9 cellular contexts compared by ENCODE assay signal in genomic region chr11:74018331-74019005, GRCh38. TPM values are rescaled to one million over a fixed set of nuclear protein-coding genes. Genes with fewer than 3 reads are reported as not detected.
DNase-seq lines count a peak whose midpoint lies in the region; ATAC-seq, FAIRE-seq and TF ChIP-seq lines count a peak whose summit lies in the region.
"Had no signal": no experiment of that assay in that cellular context is flagged by ENCODE, and none has a peak within 500 bp of the region (broad histone marks: within the 10 kb centered on the region; RNA-seq: fewer than 3 reads in every experiment).

No MANE protein-coding gene starts in this region.

- 89% methylated on average over 9 of the region's 9 CpGs for WGBS in K562 (ENCODE audit: insufficient coverage, low coverage, missing lambda C conversion rate)
- 4% methylated on average over 8 of the region's 9 CpGs for WGBS in HepG2 (ENCODE audit: low lambda C conversion rate)
- 56 to 64% methylated on average over 8 to 9 of the region's 9 CpGs for WGBS in testis, 2 donors

- no peak for ATAC-seq in K562
- ATAC-seq in HepG2 = peak; percentile 95

- H3K27me3 ChIP-seq in K562 (ENCODE audit: control insufficient read depth in 2 of 2, insufficient read depth in 2 of 2, low read length in 2 of 2) (no peaks in the 10 kb centered on the region), HepG2 (ENCODE audit: control insufficient read depth in 1 of 2, insufficient read depth in 2 of 2, low read length in 2 of 2) (no peaks in the 10 kb centered on the region), testis (no peaks in the 10 kb centered on the region)

- H2AFZ ChIP-seq in K562 (ENCODE audit: low read depth, low read length) = no peak overlapping the region
- peak overlapping the region; percentile 47 for H2AFZ ChIP-seq in HepG2 (ENCODE audit: low read length)

- H3K4me1 ChIP-seq in K562 (replicated peaks in 1 of 2; ENCODE audit: control insufficient read depth in 2 of 2, insufficient read depth in 2 of 2, low read length in 2 of 2) (peaks cover 21 to 22% of the 10 kb centered on the region in 2 experiments; a peak in 4 of 5 replicates), HepG2 (ENCODE audit: insufficient read depth, low read length) (peaks cover 37% of the 10 kb centered on the region), testis (peaks cover 6% of the 10 kb centered on the region)

- peak; percentile 11 for DNase-seq in LHCN-M2 (ENCODE audit: low read depth)
- DNase-seq in K562 (ENCODE audit: extremely low read depth in 1 of 4, low spot score in 3 of 4) = no peak
- DNase-seq in HepG2 (ENCODE audit: low spot score) = peak; percentile 89
- DNase-seq in testis = peak; percentile 79
- no peak for DNase-seq in superior temporal gyrus (ENCODE audit: extremely low spot score)
- no peak for DNase-seq in NAMALWA (ENCODE audit: low spot score)
- no peak for DNase-seq in dermis blood vessel endothelial cell
- no peak for DNase-seq in activated T-cell treated with anti-CD3 and anti-CD28 coated beads for 4 hours
- DNase-seq: activated CD4-positive, CD25-positive, alpha-beta regulatory T cell treated with anti-CD3 and anti-CD28 coated beads, Interleukin-2, amount 50 U/mL, for 72 hours had no signal

- intact Hi-C loops in K562 (cut with micrococcal nuclease) = no loop called here
- intact Hi-C loops in HepG2 (cut with micrococcal nuclease; ENCODE audit: unreplicated experiment) = no loop called here
- intact Hi-C loops in testis (cut with DNase I; ENCODE audit: low total_unique reads) = no loop called here

- H3K4me2 ChIP-seq in K562 (ENCODE audit: insufficient read depth, low read length) (no peak overlapping the region), HepG2 (ENCODE audit: low read depth, low read length) (peak overlapping the region; percentile 85)

- H3K27ac ChIP-seq in K562 (ENCODE audit: extremely low read depth, low read depth, low read length) (no peak overlapping the region), HepG2 (ENCODE audit: extremely low read length, insufficient read depth, low read length) (peak overlapping the region; percentile 92), testis (peak overlapping the region in 1 of 2 donors; percentile 8)

- TF ChIP-seq CTCF in K562 (IDR thresholded peaks at IDR 0.05 in 2 of 3, conservative IDR thresholded peaks at IDR 0.05 in 1 of 3; ENCODE audit: insufficient read depth in 2 of 3, low read depth in 1 of 3, low read length in 3 of 3) = no peak
- TF ChIP-seq CTCF in HepG2 (CRISPR knock-in tag; IDR thresholded peaks at IDR 0.05) = no peak
- peak in 1 of 3 experiments; percentile 12 for TF ChIP-seq CTCF in testis (IDR thresholded peaks at IDR 0.05)

- no peaks in the 10 kb centered on the region for H3K9me1 ChIP-seq in K562 (ENCODE audit: control insufficient read depth, insufficient read depth, low read length)

- H3K36me3 ChIP-seq in K562 (ENCODE audit: control insufficient read depth, insufficient read depth, low read length) (no peaks in the 10 kb centered on the region; the same call in 2 of the 3 replicates), HepG2 (replicated peaks in 1 of 2; ENCODE audit: control insufficient read depth in 1 of 2, insufficient read depth in 2 of 2, low read length in 2 of 2) (no peaks in the 10 kb centered on the region; a peak in 1 of 5 replicates), testis (ENCODE audit: low read depth, missing control alignments) (no peaks in the 10 kb centered on the region)

- FAIRE-seq in K562 (lab: Jason Lieb, UNC) (no peak), HepG2 (lab: Jason Lieb, UNC) (peak; percentile 87)

- H3K9me3 ChIP-seq in K562 (replicated peaks; ENCODE audit: control insufficient read depth, insufficient read depth, low read depth, low read length) (no peaks in the 10 kb centered on the region), HepG2 (ENCODE audit: low read length) (no peaks in the 10 kb centered on the region), testis (no peaks in the 10 kb centered on the region)

- H3K9ac ChIP-seq in K562 (ENCODE audit: insufficient read depth in 1 of 2, low read depth in 2 of 2, low read length in 2 of 2) (no peak overlapping the region), HepG2 (ENCODE audit: insufficient read depth, low read depth, low read length) (peak overlapping the region; percentile 72)

- BruUV-seq in K562 (replicated peaks; lab: Mats Ljungman, UMichigan) = no TSS peak
- BruUV-seq in HepG2 (replicated peaks; lab: Mats Ljungman, UMichigan) = TSS peak; percentile 95

- TF ChIP-seq POLR2A in K562 (conservative IDR thresholded peaks at IDR 0.05) (no peak), HepG2 (IDR thresholded peaks at IDR 0.05; ENCODE audit: insufficient read depth in 1 of 2, low read depth in 2 of 2, low read length in 2 of 2) (peak; percentile 47 to 48; a peak in 2 of 4 replicates), testis (IDR thresholded peaks at IDR 0.05) (no peak)

- TF ChIP-seq EP300 in K562 (IDR thresholded peaks at IDR 0.05; ENCODE audit: low read length) (no peak), HepG2 (IDR thresholded peaks at IDR 0.05; ENCODE audit: low read depth in 2 of 2, low read length in 2 of 2) (peak in 1 of 2 experiments; percentile 88; a peak in 2 of 4 replicates), HepG2 (CRISPR knock-in tag; IDR thresholded peaks at IDR 0.05; ENCODE audit: borderline replicate concordance) (no peak)

- TF ChIP-seq RAD21 in K562 (CRISPR knock-in tag; conservative IDR thresholded peaks at IDR 0.05 in 1 of 2, IDR thresholded peaks at IDR 0.05 in 1 of 2) = no peak
- TF ChIP-seq RAD21 in HepG2 (CRISPR knock-in tag; IDR thresholded peaks at IDR 0.05) = no peak

- CTCF ChIA-PET in K562 (lab: Yijun Ruan, JAX; ENCODE audit: low intra/inter-chr PET ratio) (no interaction called here), HepG2 (lab: Yijun Ruan, JAX; ENCODE audit: low intra/inter-chr PET ratio, low total read pairs) (no interaction called here)

- H3K4me3 ChIP-seq in K562 = no peak overlapping the region
- peak overlapping the region; percentile 15 to 69 (median 18); a peak in 5 of 6 replicates for H3K4me3 ChIP-seq in HepG2 (replicated peaks in 1 of 3; ENCODE audit: insufficient read depth in 1 of 3, low read depth in 2 of 3, low read length in 3 of 3)
- no peak overlapping the region for H3K4me3 ChIP-seq in testis

- H4K20me1 ChIP-seq in K562 (replicated peaks; ENCODE audit: control insufficient read depth, insufficient read depth, low read length) (peaks cover 6% of the 10 kb centered on the region), HepG2 (ENCODE audit: insufficient read depth, low read length) (no peaks in the 10 kb centered on the region)

- H3K79me2 ChIP-seq in K562 (ENCODE audit: control insufficient read depth, insufficient read depth, low read length) (no peaks in the 10 kb centered on the region), HepG2 (ENCODE audit: insufficient read depth, low read length) (no peaks in the 10 kb centered on the region)

- in situ Hi-C loops in K562 (cut with MboI) (no loop called here), HepG2 (cut with HindIII; ENCODE audit: extremely low pct_ligation_motif_present, low pct_unique_long_range_greater_than_20kb) (no loop called here)

- POLR2A ChIA-PET in K562 (lab: Yijun Ruan, JAX) = interaction anchor here (0.6 kb wide), 1 partner anchor 224 kb away, joined by 3 read pairs; no protein-coding TSS in a partner anchor
- POLR2A ChIA-PET in HepG2 (lab: Yijun Ruan, JAX) = interaction anchor here (0.9 to 2.0 kb wide), 10 partner anchors 8 to 153 kb away, joined by 3 to 32 read pairs (median 3); partner anchors contain the start of genes C2CD3, PPME1 and UCP2

RNA-seq across cellular contexts. Expression of gene UCP3, which starts 9.6 kb away (rescaled TPM):
- total RNA-seq in LHCN-M2 (2014; rRNA removed) (0.71 and 1.1 TPM in 2 replicates), K562 (2014; rRNA removed) (0.05 and 0.94 TPM in 2 replicates), K562 (2014; rRNA removed; fragmentation: Illumina TruSeq; extraction: Trizol) (0.25 and 0.29 TPM in 2 replicates), K562 (2015; rRNA removed; fragmentation: Illumina TruSeq; extraction: Trizol) (0.41 and 0.65 TPM in 2 replicates), K562 (2021) (0.18 and 0.53 TPM in 2 replicates), HepG2 (2016; rRNA removed; fragmentation: Illumina TruSeq; extraction: Trizol) (0.22 TPM in 1 of 2 replicates, not detected in the other), testis (1 to 10 TPM; 9.7 to 10.0 TPM), dermis blood vessel endothelial cell (0.28 and 0.34 TPM in 2 replicates)
- polyA plus RNA-seq in LHCN-M2 (2012) = 0.64 TPM
- total RNA-seq in K562 (2011; cell fraction: chromatin; rRNA removed; ENCODE audit: low replicate concordance) = 2.3 and 3.3 TPM in 2 replicates
- total RNA-seq in K562 (2011; cell fraction: nucleolus; rRNA removed) = 2.2 and 3.5 TPM in 2 replicates
- 0.84 and 3.1 TPM in 2 replicates for total RNA-seq in K562 (2011; cell fraction: nucleoplasm; rRNA removed)
- polyA plus RNA-seq in K562 (2011; rRNA removed) (0.15 and 0.26 TPM in 2 replicates), K562 (2014; fragmentation: Illumina TruSeq; extraction: Trizol) (0.43 and 0.53 TPM in 2 replicates), K562 (2014; fragmentation: Nextera tagmentation; extraction: Ambion mirVana) (not detected), K562 (2014; rRNA removed) (0.04 and 0.21 TPM in 2 replicates), HepG2 (2011; rRNA removed) (0.10 and 0.37 TPM in 2 replicates), testis (ENCODE audit: insufficient read depth, low read depth, low replicate concordance) (5.8 TPM)
- 0.24 and 0.27 TPM in 2 replicates for polyA plus RNA-seq in K562 (2011; cell fraction: cytosol; rRNA removed)
- polyA plus RNA-seq in K562 (2011; cell fraction: nucleus; rRNA removed) = 1.9 and 2.1 TPM in 2 replicates
- polyA plus RNA-seq in K562 (2012) = 0.46 and 0.66 TPM in 2 replicates
- polyA minus RNA-seq in K562 (2011; rRNA and poly(A)+ RNA removed) = 0.36 and 0.39 TPM in 2 replicates
- polyA minus RNA-seq in K562 (2011; cell fraction: cytosol; rRNA and poly(A)+ RNA removed) = not detected in 2 replicates
- polyA minus RNA-seq in K562 (2011; cell fraction: nucleus; rRNA and poly(A)+ RNA removed) = 0.81 and 1.00 TPM in 2 replicates
- not detected in 2 replicates for total RNA-seq in HepG2 (2016; cell fraction: cytosol; rRNA removed; fragmentation: Illumina TruSeq; extraction: Trizol; ENCODE audit: low read depth)
- not detected in 2 replicates for total RNA-seq in HepG2 (2016; cell fraction: insoluble cytoplasmic fraction; rRNA removed; fragmentation: Illumina TruSeq; extraction: Trizol)
- total RNA-seq in HepG2 (2016; cell fraction: membrane; rRNA removed; fragmentation: Illumina TruSeq; extraction: Trizol) = not detected in 2 replicates
- 0.16 TPM in 1 of 2 replicates, not detected in the other for total RNA-seq in HepG2 (2016; cell fraction: nucleus; rRNA removed; fragmentation: Illumina TruSeq; extraction: Trizol)
- polyA plus RNA-seq in HepG2 (2011; cell fraction: cytosol; rRNA removed) = 0.05 and 0.14 TPM in 2 replicates
- polyA plus RNA-seq in HepG2 (2011; cell fraction: nucleus; rRNA removed) = 0.64 and 0.83 TPM in 2 replicates
- polyA plus RNA-seq in HepG2 (2012) = 0.17 and 0.28 TPM in 2 replicates
- 0.03 and 0.07 TPM in 2 replicates for polyA plus RNA-seq in HepG2 (2016; cell fraction: cytosol; fragmentation: Illumina TruSeq; extraction: Trizol; ENCODE audit: low read depth)
- not detected in 2 replicates for polyA plus RNA-seq in HepG2 (2016; cell fraction: insoluble cytoplasmic fraction; fragmentation: Illumina TruSeq; extraction: Trizol; ENCODE audit: low read depth)
- polyA plus RNA-seq in HepG2 (2016; cell fraction: membrane; fragmentation: Illumina TruSeq; extraction: Trizol; ENCODE audit: low read depth) = 0.06 and 0.13 TPM in 2 replicates
- polyA plus RNA-seq in HepG2 (2016; cell fraction: nucleus; fragmentation: Illumina TruSeq; extraction: Trizol; ENCODE audit: insufficient read depth, low read depth) = 1.4 and 1.8 TPM in 2 replicates
- 0.52 and 4.4 TPM in 2 replicates for polyA minus RNA-seq in HepG2 (2011; rRNA and poly(A)+ RNA removed; ENCODE audit: low replicate concordance)
- polyA minus RNA-seq in HepG2 (2011; cell fraction: cytosol; rRNA and poly(A)+ RNA removed) = not detected in 2 replicates
- polyA minus RNA-seq in HepG2 (2011; cell fraction: nucleus; rRNA and poly(A)+ RNA removed) = 0.37 and 0.39 TPM in 2 replicates

RNA-seq across cellular contexts. Expression of gene UCP2, which starts 35.8 kb away (rescaled TPM):
- total RNA-seq in LHCN-M2 (2014; rRNA removed) (4.3 and 8.0 TPM in 2 replicates), K562 (2014; rRNA removed) (21.5 and 29.2 TPM in 2 replicates), K562 (2014; rRNA removed; fragmentation: Illumina TruSeq; extraction: Trizol) (19.6 and 24.1 TPM in 2 replicates), K562 (2015; rRNA removed; fragmentation: Illumina TruSeq; extraction: Trizol) (19.2 and 25.9 TPM in 2 replicates), K562 (2021) (141 and 152 TPM in 2 replicates), HepG2 (2016; rRNA removed; fragmentation: Illumina TruSeq; extraction: Trizol) (3.2 and 5.5 TPM in 2 replicates), testis (10 to 100 TPM; 20.6 to 40.8 TPM), dermis blood vessel endothelial cell (2.6 and 22.3 TPM in 2 replicates)
- 27.4 TPM for polyA plus RNA-seq in LHCN-M2 (2012)
- 125 and 263 TPM in 2 replicates for total RNA-seq in K562 (2011; cell fraction: chromatin; rRNA removed; ENCODE audit: low replicate concordance)
- total RNA-seq in K562 (2011; cell fraction: nucleolus; rRNA removed) = 180 and 194 TPM in 2 replicates
- total RNA-seq in K562 (2011; cell fraction: nucleoplasm; rRNA removed) = 161 and 172 TPM in 2 replicates
- polyA plus RNA-seq in K562 (2011; rRNA removed) (45.6 and 59.3 TPM in 2 replicates), K562 (2014; fragmentation: Illumina TruSeq; extraction: Trizol) (147 and 173 TPM in 2 replicates), K562 (2014; fragmentation: Nextera tagmentation; extraction: Ambion mirVana) (100 to 1,000 TPM in 1 of 2 experiments, 10 to 100 TPM in 1; 95.7 to 216 TPM), K562 (2014; rRNA removed) (84.5 and 87.9 TPM in 2 replicates), HepG2 (2011; rRNA removed) (2.7 TPM in 2 replicates), testis (ENCODE audit: insufficient read depth, low read depth, low replicate concordance) (52.3 TPM)
- 113 and 142 TPM in 2 replicates for polyA plus RNA-seq in K562 (2011; cell fraction: cytosol; rRNA removed)
- 52.2 and 60.9 TPM in 2 replicates for polyA plus RNA-seq in K562 (2011; cell fraction: nucleus; rRNA removed)
- 99.1 and 151 TPM in 2 replicates for polyA plus RNA-seq in K562 (2012)
- polyA minus RNA-seq in K562 (2011; rRNA and poly(A)+ RNA removed) = 59.5 and 95.2 TPM in 2 replicates
- 107 and 109 TPM in 2 replicates for polyA minus RNA-seq in K562 (2011; cell fraction: cytosol; rRNA and poly(A)+ RNA removed)
- 69.9 and 106 TPM in 2 replicates for polyA minus RNA-seq in K562 (2011; cell fraction: nucleus; rRNA and poly(A)+ RNA removed)
- 2.4 TPM in 2 replicates for total RNA-seq in HepG2 (2016; cell fraction: cytosol; rRNA removed; fragmentation: Illumina TruSeq; extraction: Trizol; ENCODE audit: low read depth)
- total RNA-seq in HepG2 (2016; cell fraction: insoluble cytoplasmic fraction; rRNA removed; fragmentation: Illumina TruSeq; extraction: Trizol) = 3.2 and 3.4 TPM in 2 replicates
- total RNA-seq in HepG2 (2016; cell fraction: membrane; rRNA removed; fragmentation: Illumina TruSeq; extraction: Trizol) = 5.5 and 5.9 TPM in 2 replicates
- total RNA-seq in HepG2 (2016; cell fraction: nucleus; rRNA removed; fragmentation: Illumina TruSeq; extraction: Trizol) = 6.8 and 8.8 TPM in 2 replicates
- polyA plus RNA-seq in HepG2 (2011; cell fraction: cytosol; rRNA removed) = 3.8 and 4.1 TPM in 2 replicates
- 3.8 and 5.1 TPM in 2 replicates for polyA plus RNA-seq in HepG2 (2011; cell fraction: nucleus; rRNA removed)
- polyA plus RNA-seq in HepG2 (2012) = 4.1 and 7.4 TPM in 2 replicates
- polyA plus RNA-seq in HepG2 (2016; cell fraction: cytosol; fragmentation: Illumina TruSeq; extraction: Trizol; ENCODE audit: low read depth) = 4.9 and 6.3 TPM in 2 replicates
- polyA plus RNA-seq in HepG2 (2016; cell fraction: insoluble cytoplasmic fraction; fragmentation: Illumina TruSeq; extraction: Trizol; ENCODE audit: low read depth) = 7.6 and 11.9 TPM in 2 replicates
- 11.8 and 12.1 TPM in 2 replicates for polyA plus RNA-seq in HepG2 (2016; cell fraction: membrane; fragmentation: Illumina TruSeq; extraction: Trizol; ENCODE audit: low read depth)
- polyA plus RNA-seq in HepG2 (2016; cell fraction: nucleus; fragmentation: Illumina TruSeq; extraction: Trizol; ENCODE audit: insufficient read depth, low read depth) = 4.9 and 6.3 TPM in 2 replicates
- 10.6 and 155 TPM in 2 replicates for polyA minus RNA-seq in HepG2 (2011; rRNA and poly(A)+ RNA removed; ENCODE audit: low replicate concordance)
- 4.4 and 5.2 TPM in 2 replicates for polyA minus RNA-seq in HepG2 (2011; cell fraction: cytosol; rRNA and poly(A)+ RNA removed)
- polyA minus RNA-seq in HepG2 (2011; cell fraction: nucleus; rRNA and poly(A)+ RNA removed) = 9.1 and 17.2 TPM in 2 replicates

Comparison
In these comparisons a context has a peak if more than half of its experiments do, and no peak if none do; other contexts are left out.
1. DNase-seq: peak in LHCN-M2 (single experiment), HepG2 (single experiment) and testis (single experiment); none in K562 (0 of 4), superior temporal gyrus (single experiment), NAMALWA (single experiment), dermis blood vessel endothelial cell (single experiment) and activated T-cell treated with anti-CD3 and anti-CD28 coated beads for 4 hours (single experiment).
2. H3K4me3 ChIP-seq: peak in HepG2 (3 of 3); none in K562 (single experiment) and testis (0 of 2).
3. POLR2A ChIP-seq: peak in HepG2 (2 of 2); none in K562 (single experiment) and testis (single experiment).